15 cellular contexts compared by ENCODE assay signal in the genomic region with DNA sequence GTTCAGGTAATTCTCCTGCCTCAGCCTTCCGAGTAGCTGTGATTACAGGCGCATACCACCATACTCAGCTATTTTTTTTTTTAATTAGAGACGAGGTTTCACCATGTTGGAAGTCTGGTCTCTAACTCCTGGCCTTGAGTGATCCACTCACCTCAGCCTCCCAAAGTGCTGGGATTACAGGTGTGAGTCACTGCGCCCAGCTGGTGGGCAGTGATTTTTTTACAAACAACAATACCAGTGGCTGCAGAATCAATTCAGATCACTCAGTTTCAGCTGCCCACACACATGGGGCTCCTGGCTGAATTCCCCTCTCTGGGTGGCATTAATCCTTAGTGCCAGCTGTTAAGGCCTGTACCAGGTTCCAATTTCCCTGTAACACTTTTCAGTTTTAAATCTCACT. TPM values are rescaled to one million over a fixed set of nuclear protein-coding genes. Genes with fewer than 3 reads are reported as not detected.
DNase-seq lines count a peak whose midpoint lies in the region; ATAC-seq and TF ChIP-seq lines count a peak whose summit lies in the region.
"Had no signal": no experiment of that assay in that cellular context is flagged by ENCODE, and none has a peak within 500 bp of the region (broad histone marks: within the 10 kb centered on the region; RNA-seq: fewer than 3 reads in every experiment).

No MANE protein-coding gene starts in this region.

- TF ChIP-seq POLR2A in spleen (IDR thresholded peaks at IDR 0.05) = no peak

- H3K27ac ChIP-seq in DOHH2 (ENCODE audit: low read depth, low read length) = no peak overlapping the region
- H3K27ac ChIP-seq in OCI-LY7 (ENCODE audit: low read depth, low read length, poor library complexity, severe bottlenecking) = no peak overlapping the region
- no peak overlapping the region for H3K27ac ChIP-seq in spleen

- no peaks in the 10 kb centered on the region for H3K36me3 ChIP-seq in DOHH2 (ENCODE audit: control insufficient read depth, low read length)
- H3K36me3 ChIP-seq in OCI-LY7 (ENCODE audit: insufficient read depth, low read length) = no peaks in the 10 kb centered on the region; the same call in 1 of the 2 replicates
- H3K36me3 ChIP-seq in spleen = no peaks in the 10 kb centered on the region
- H3K36me3 ChIP-seq: HAP-1 had no signal

- H3K4me2 ChIP-seq in DOHH2 (ENCODE audit: low read length) (peak overlapping the region; percentile 10), OCI-LY7 (ENCODE audit: low read length) (0 out of 2 replicates have a peak overlapping the region, but pooled peaks have one; percentile 22)
- H3K4me2 ChIP-seq: GM23338 had no signal

- POLR2A ChIA-PET in OCI-LY7 (lab: Charles Lee) = interaction anchor here (0.7 to 3.3 kb wide), 10 partner anchors 9 to 68 kb away, joined by 3 to 15 read pairs (median 4); no protein-coding TSS in a partner anchor

- intact Hi-C loops in OCI-LY7 (cut with micrococcal nuclease; ENCODE audit: unreplicated experiment) (no loop called here), spleen (cut with DNase I; ENCODE audit: low total_unique reads) (no loop called here)

- peak overlapping the region; percentile 68; the same call in 1 of the 2 replicates for H2AFZ ChIP-seq in OCI-LY7 (ENCODE audit: low read length)
- H2AFZ ChIP-seq: GM23338 had no signal

- WGBS in spleen, 5 donors = 86 to 94% (median 91%) methylated on average over 4 of the region's 4 CpGs

- H3K27me3 ChIP-seq in DOHH2 (ENCODE audit: control insufficient read depth, low read length) (no peaks in the 10 kb centered on the region), spleen (replicated peaks in 1 of 7) (no peaks in the 10 kb centered on the region)

- no TSS peak for BruUV-seq in OCI-LY7 (replicated peaks; lab: Mats Ljungman, UMichigan)

- H3K4me3 ChIP-seq in DOHH2 (ENCODE audit: low read length) (no peak overlapping the region), OCI-LY7 (ENCODE audit: low read depth, low read length, poor library complexity, severe bottlenecking) (no peak overlapping the region), spleen (no peak overlapping the region)
- H3K4me3 ChIP-seq: GM12878, GM23338, HAP-1 had no signal

- DNase-seq in OCI-LY7 (ENCODE audit: low spot score) (no peak), iPS DF 19.7 (ENCODE audit: low read depth, low spot score) (peak; percentile 30), superior temporal gyrus (ENCODE audit: extremely low spot score) (peak; percentile 47), NCI-H345 (lab: John Stamatoyannopoulos, UW) (no peak), spleen (no peak)
- DNase-seq: C1 segment of cervical spinal cord; Calu3; CD4-positive, alpha-beta T cell; DMS 273 treated with DMSO at 0.1 percent for 48 hours had no signal

- H3K9me3 ChIP-seq in DOHH2 (ENCODE audit: control insufficient read depth, insufficient read depth, low read length) (0 out of 2 replicates have a peak, but pooled peaks cover 6% of the 10 kb centered on the region), OCI-LY7 (ENCODE audit: low read length) (peaks cover 21% of the 10 kb centered on the region), spleen (peaks cover 0 to 18% (median 13%) of the 10 kb centered on the region in 8 donors)

- no peaks in the 10 kb centered on the region for H3F3A ChIP-seq in DOHH2 (ENCODE audit: control insufficient read depth, insufficient read depth)

- peaks cover 34% of the 10 kb centered on the region for H3K4me1 ChIP-seq in DOHH2 (ENCODE audit: control insufficient read depth, low read length)
- H3K4me1 ChIP-seq in OCI-LY7 (ENCODE audit: insufficient read depth, low read length, poor library complexity, severe bottlenecking) = peaks cover 31% of the 10 kb centered on the region
- peaks cover 0 to 8% (median 0%) of the 10 kb centered on the region in 6 donors for H3K4me1 ChIP-seq in spleen
- H3K4me1 ChIP-seq: HAP-1 had no signal

- H3K9me2 ChIP-seq in DOHH2 (replicated peaks; ENCODE audit: control insufficient read depth, low read length) = no peaks in the 10 kb centered on the region
- H3K9me2 ChIP-seq in OCI-LY7 (ENCODE audit: insufficient read depth, low read length) = no peaks in the 10 kb centered on the region

- ATAC-seq in GM18870 (IDR thresholded peaks at IDR 0.05; ENCODE audit: unreplicated experiment) = no peak
- ATAC-seq: GM12878, GM23338 had no signal

- no peaks in the 10 kb centered on the region for H3K79me2 ChIP-seq in DOHH2 (ENCODE audit: control insufficient read depth, low read length)
- no peaks in the 10 kb centered on the region for H3K79me2 ChIP-seq in OCI-LY7 (ENCODE audit: insufficient read depth, low read depth, low read length)

- CTCF ChIA-PET in OCI-LY7 (lab: Charles Lee; ENCODE audit: unreplicated experiment) = interaction anchor here (0.8 to 1.3 kb wide), 2 partner anchors 10 to 61 kb away, joined by 3 read pairs; no protein-coding TSS in a partner anchor

- H4K20me1 ChIP-seq in DOHH2 (ENCODE audit: control insufficient read depth, insufficient read depth, low read depth, low read length) (no peaks in the 10 kb centered on the region), OCI-LY7 (ENCODE audit: insufficient read depth, low read length) (no peaks in the 10 kb centered on the region)

- no peak for TF ChIP-seq CTCF in DOHH2 (IDR thresholded peaks at IDR 0.05; ENCODE audit: low read depth, low read length, poor library complexity, severe bottlenecking)
- no peak for TF ChIP-seq CTCF in OCI-LY7 (conservative IDR thresholded peaks at IDR 0.05; ENCODE audit: low read length)
- TF ChIP-seq CTCF in spleen (IDR thresholded peaks at IDR 0.05 in 8 of 11, conservative IDR thresholded peaks at IDR 0.05 in 3 of 11) = no peak

RNA-seq across cellular contexts. Expression of a gene that starts 13.3 kb away (rescaled TPM):
- 2.6 and 5.0 TPM in 2 replicates for total RNA-seq in OCI-LY7 (2014; rRNA removed; shearing (Covaris generic))
- total RNA-seq in OCI-LY7 (2022) (11.7 and 13.4 TPM in 2 replicates), spleen (10 to 100 TPM; 50.5 to 87.9 (median 75.5) TPM)
- polyA plus RNA-seq in spleen = 10 to 100 TPM; 11.1 to 16.4 (median 13.2) TPM
- total RNA-seq: G401 had no signal

Comparison
In these comparisons a context has a peak if more than half of its experiments do, and no peak if none do; other contexts are left out.
1. DNase-seq: peak in iPS DF 19.7 (single experiment) and superior temporal gyrus (single experiment); none in OCI-LY7 (single experiment), NCI-H345 (single experiment) and spleen (single experiment).